ENCODE assay signal across 15 cellular contexts in genomic region chr10:71587941-71588573, GRCh38.
"Had no signal": no experiment of that assay in that cellular context is flagged by ENCODE, and none has a peak within 500 bp of the region (broad histone marks: within the 10 kb centered on the region; RNA-seq: fewer than 3 reads in every experiment).

No MANE protein-coding gene starts in this region.

- H3K4me3 Mint-ChIP-seq: activated CD4-positive, alpha-beta memory T cell treated with anti-CD3 and anti-CD28 coated beads, Interleukin-2, amount 10 ng/mL, durations not matched to agents 7 days and 5 days; activated CD4-positive, alpha-beta T cell treated with anti-CD3 and anti-CD28 coated beads for 36 hours; activated naive CD8-positive, alpha-beta T cell treated with anti-CD3 and anti-CD28 coated beads, Interleukin-2, amount 10 ng/mL, durations not matched to agents 7 days and 5 days; memory B cell; nephron progenitor cell; type B pancreatic cell had no signal

- H3K4me1 Mint-ChIP-seq: activated CD4-positive, alpha-beta memory T cell treated with anti-CD3 and anti-CD28 coated beads, Interleukin-2, amount 10 ng/mL, durations not matched to agents 7 days and 5 days; activated CD4-positive, alpha-beta T cell treated with anti-CD3 and anti-CD28 coated beads for 36 hours; activated naive CD8-positive, alpha-beta T cell treated with anti-CD3 and anti-CD28 coated beads, Interleukin-2, amount 10 ng/mL, durations not matched to agents 7 days and 5 days; memory B cell had no signal

- H3K36me3 ChIP-seq: colonic mucosa, left lung, sigmoid colon had no signal

- H3K9me3 Mint-ChIP-seq: activated CD4-positive, alpha-beta memory T cell treated with anti-CD3 and anti-CD28 coated beads, Interleukin-2, amount 10 ng/mL, durations not matched to agents 7 days and 5 days; activated naive CD8-positive, alpha-beta T cell treated with anti-CD3 and anti-CD28 coated beads, Interleukin-2, amount 10 ng/mL, durations not matched to agents 7 days and 5 days; memory B cell; nephron progenitor cell; type B pancreatic cell had no signal

- DNase-seq: activated CD4-positive, alpha-beta memory T cell treated with anti-CD3 and anti-CD28 coated beads, Interleukin-2, amount 10 ng/mL, durations not matched to agents 7 days and 5 days; activated CD4-positive, alpha-beta T cell treated with anti-CD3 and anti-CD28 coated beads for 36 hours; activated CD8-positive, alpha-beta memory T cell treated with anti-CD3 and anti-CD28 coated beads, Interleukin-2, amount 50 U/mL, for 4 hours; activated naive CD8-positive, alpha-beta T cell treated with anti-CD3 and anti-CD28 coated beads, Interleukin-2, amount 10 ng/mL, durations not matched to agents 7 days and 5 days; anterior cingulate cortex; colonic mucosa; foreskin melanocyte; left lung; nephron progenitor cell; sigmoid colon; stimulated activated CD4-positive, alpha-beta T cell treated with anti-CD3 and anti-CD28 coated beads, Interleukin-12 subunit alpha, Interleukin-12 subunit beta, amount 100 ng/mL, for 4 hours; stimulated activated CD4-positive, alpha-beta T cell treated with anti-CD3 and anti-CD28 coated beads, Interleukin-2, amount 100 ng/mL, for 48 hours; stimulated activated naive CD4-positive, alpha-beta T cell treated with Interleukin-2 at 50 U/mL for 16 hours had no signal

- H3K36me3 Mint-ChIP-seq: activated naive CD8-positive, alpha-beta T cell treated with anti-CD3 and anti-CD28 coated beads, Interleukin-2, amount 10 ng/mL, durations not matched to agents 7 days and 5 days; memory B cell; type B pancreatic cell had no signal

- H3K27me3 ChIP-seq: colonic mucosa had no signal

- H3K4me3 ChIP-seq: colonic mucosa, left lung, sigmoid colon had no signal

- H3K4me1 ChIP-seq: colonic mucosa, sigmoid colon had no signal

- H3K9me3 ChIP-seq: colonic mucosa, left lung, sigmoid colon had no signal

- ATAC-seq: activated CD4-positive, alpha-beta T cell treated with anti-CD3 and anti-CD28 coated beads for 36 hours; left lung had no signal

- H3K27ac ChIP-seq: colonic mucosa, left lung, sigmoid colon had no signal

- H3K27ac Mint-ChIP-seq: activated CD4-positive, alpha-beta memory T cell treated with anti-CD3 and anti-CD28 coated beads, Interleukin-2, amount 10 ng/mL, durations not matched to agents 7 days and 5 days; activated CD4-positive, alpha-beta T cell treated with anti-CD3 and anti-CD28 coated beads for 36 hours; activated naive CD8-positive, alpha-beta T cell treated with anti-CD3 and anti-CD28 coated beads, Interleukin-2, amount 10 ng/mL, durations not matched to agents 7 days and 5 days; memory B cell; nephron progenitor cell; type B pancreatic cell had no signal
